In the genomic region with DNA sequence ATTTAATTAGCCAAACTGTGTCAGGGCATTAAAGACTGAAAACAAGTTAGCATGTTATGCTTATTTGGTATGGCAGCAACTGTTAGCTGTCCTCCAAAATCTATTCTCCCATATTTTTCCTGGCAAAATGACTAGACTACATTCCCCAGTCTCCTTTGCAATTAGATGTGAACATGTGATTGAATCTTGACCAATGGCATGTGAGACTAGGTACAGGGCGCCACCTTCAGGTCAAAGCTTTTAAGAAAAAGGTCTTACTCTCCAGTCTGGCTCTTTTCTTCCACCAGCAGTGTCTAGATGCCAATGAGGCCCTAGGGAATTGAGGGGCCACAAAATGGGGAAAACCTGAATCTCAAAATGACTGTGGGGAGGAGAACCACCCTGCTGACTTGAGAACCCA, we compare ENCODE assay signal across 1 cellular context.
TF ChIP-seq lines count a peak whose summit lies in the region.

No MANE protein-coding gene starts in this region.

TF ChIP-seq in K562, 482 proteins besides CTCF, POLR2A, EP300 and RAD21 (continued from another document):
- TF ChIP-seq, protein P1, sequence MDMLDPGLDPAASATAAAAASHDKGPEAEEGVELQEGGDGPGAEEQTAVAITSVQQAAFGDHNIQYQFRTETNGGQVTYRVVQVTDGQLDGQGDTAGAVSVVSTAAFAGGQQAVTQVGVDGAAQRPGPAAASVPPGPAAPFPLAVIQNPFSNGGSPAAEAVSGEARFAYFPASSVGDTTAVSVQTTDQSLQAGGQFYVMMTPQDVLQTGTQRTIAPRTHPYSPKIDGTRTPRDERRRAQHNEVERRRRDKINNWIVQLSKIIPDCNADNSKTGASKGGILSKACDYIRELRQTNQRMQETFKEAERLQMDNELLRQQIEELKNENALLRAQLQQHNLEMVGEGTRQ (CRISPR knock-in tag; IDR thresholded peaks at IDR 0.05): peak; percentile 85
- TF ChIP-seq RUNX1 (IDR thresholded peaks at IDR 0.05; ENCODE audit: low read depth) (no peak), ZBTB8A (IDR thresholded peaks at IDR 0.05; ENCODE audit: partially characterized antibody) (no peak), GABPB1 (CRISPR knock-in tag; IDR thresholded peaks at IDR 0.05) (no peak), TOE1 (IDR thresholded peaks at IDR 0.05; ENCODE audit: borderline replicate concordance) (no peak), TOE1 (CRISPR knock-in tag; IDR thresholded peaks at IDR 0.05; ENCODE audit: borderline replicate concordance, low read depth) (no peak), TCF7 (IDR thresholded peaks at IDR 0.05; ENCODE audit: borderline replicate concordance) (no peak), RAD51 (IDR thresholded peaks at IDR 0.05; ENCODE audit: borderline replicate concordance, low read depth) (peak; percentile 39; the same call in 1 of the 2 replicates)
- TF ChIP-seq, protein P2, sequence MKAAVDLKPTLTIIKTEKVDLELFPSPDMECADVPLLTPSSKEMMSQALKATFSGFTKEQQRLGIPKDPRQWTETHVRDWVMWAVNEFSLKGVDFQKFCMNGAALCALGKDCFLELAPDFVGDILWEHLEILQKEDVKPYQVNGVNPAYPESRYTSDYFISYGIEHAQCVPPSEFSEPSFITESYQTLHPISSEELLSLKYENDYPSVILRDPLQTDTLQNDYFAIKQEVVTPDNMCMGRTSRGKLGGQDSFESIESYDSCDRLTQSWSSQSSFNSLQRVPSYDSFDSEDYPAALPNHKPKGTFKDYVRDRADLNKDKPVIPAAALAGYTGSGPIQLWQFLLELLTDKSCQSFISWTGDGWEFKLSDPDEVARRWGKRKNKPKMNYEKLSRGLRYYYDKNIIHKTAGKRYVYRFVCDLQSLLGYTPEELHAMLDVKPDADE (conservative IDR thresholded peaks at IDR 0.05; ENCODE audit: control insufficient read depth, low read depth, low read length): no peak
